1 cellular context compared by ENCODE assay signal in the genomic region with DNA sequence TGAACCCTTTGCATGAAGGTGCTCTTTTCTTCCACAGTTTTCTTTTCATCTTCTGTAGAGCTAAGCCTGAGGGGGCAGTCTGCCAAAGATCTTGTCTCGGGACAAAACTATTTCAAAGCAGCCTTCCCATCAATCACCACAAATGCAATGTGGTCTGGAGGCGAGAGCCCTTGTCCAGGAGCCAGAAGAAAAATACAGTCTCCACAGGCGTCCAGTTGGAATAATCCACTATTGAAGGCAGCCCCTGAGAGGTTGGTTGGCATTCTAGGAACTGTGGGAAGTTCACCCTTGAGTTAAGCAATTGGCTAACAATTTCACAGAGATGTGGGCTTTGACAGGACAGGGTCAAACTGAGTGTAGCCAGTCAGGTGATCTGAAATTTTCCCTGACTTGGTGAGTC.
TF ChIP-seq lines count a peak whose summit lies in the region.

No MANE protein-coding gene starts in this region.

TF ChIP-seq in SK-N-SH, 30 proteins besides CTCF, POLR2A, EP300 and RAD21 (continued from another document):
- peak; percentile 34; the same call in 1 of the 2 replicates for TF ChIP-seq FOXM1 (IDR thresholded peaks at IDR 0.05; ENCODE audit: low read depth)
- TF ChIP-seq JUND (IDR thresholded peaks at IDR 0.05), result peak; percentile 46
- TF ChIP-seq NFIC (IDR thresholded peaks at IDR 0.05; ENCODE audit: borderline replicate concordance), result peak; percentile 84
- TF ChIP-seq TCF12 (IDR thresholded peaks at IDR 0.05), result peak; percentile 54
- no peak for TF ChIP-seq MXI1 (IDR thresholded peaks at IDR 0.05; ENCODE audit: low read depth, low read length)
